In the genomic region with DNA sequence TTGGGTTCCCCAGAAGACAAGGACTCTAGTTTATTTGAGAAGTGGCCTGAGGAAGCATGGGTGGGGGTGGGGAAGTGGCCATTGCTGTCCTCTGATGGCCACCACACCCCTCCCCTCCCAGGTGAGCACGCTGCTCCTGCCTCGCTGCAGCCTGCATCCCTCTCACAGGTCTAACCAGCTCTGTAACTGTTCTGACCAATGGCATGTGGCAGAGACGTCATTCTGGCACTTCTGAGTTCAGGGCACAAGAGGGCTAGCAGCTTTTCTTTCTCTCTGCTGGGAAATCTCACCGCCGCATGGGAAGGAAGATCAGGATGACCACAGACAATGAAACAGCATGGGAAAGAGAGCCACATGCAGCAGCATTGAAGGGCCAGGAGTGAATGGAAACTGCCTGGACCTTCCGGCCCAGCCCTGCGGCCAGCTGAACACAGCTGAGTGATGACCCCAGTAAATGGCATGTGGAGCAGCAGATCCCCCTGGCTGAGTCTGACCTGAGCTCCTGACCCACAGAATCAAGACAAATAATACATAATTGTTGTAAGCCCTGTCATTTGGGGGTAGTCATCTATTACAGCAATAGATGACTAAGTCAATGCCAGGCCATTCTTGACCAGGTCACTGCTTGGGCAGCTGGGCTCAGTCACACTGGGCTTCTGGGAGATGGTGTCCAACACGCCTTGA, we compare ENCODE assay signal across 21 cellular contexts.
DNase-seq lines count a peak whose midpoint lies in the region; ATAC-seq, FAIRE-seq and TF ChIP-seq lines count a peak whose summit lies in the region.
"Had no signal": no experiment of that assay in that cellular context is flagged by ENCODE, and none has a peak within 500 bp of the region (broad histone marks: within the 10 kb centered on the region; RNA-seq: fewer than 3 reads in every experiment).

No MANE protein-coding gene starts in this region.

- H3K9ac ChIP-seq in H1 (replicated peaks in 1 of 4; ENCODE audit: extremely low read depth in 1 of 4, low read depth in 3 of 4, low read length in 3 of 4) (no peak overlapping the region), neuronal stem cell (ENCODE audit: low read depth, low read length, poor library complexity) (no peak overlapping the region)
- H3K9ac ChIP-seq: BLaER1 treated with 17β-estradiol and CSF1 and Interleukin-3, amounts not matched to agents 10 nM and 100 nM had no signal

- H3K4me3 ChIP-seq in H1 (ENCODE audit: extremely low read depth in 1 of 4, insufficient read depth in 2 of 4, low read depth in 3 of 4, low read length in 4 of 4) (no peak overlapping the region), neuronal stem cell (ENCODE audit: low read length in 2 of 2) (no peak overlapping the region)
- H3K4me3 ChIP-seq: BLaER1 treated with 17β-estradiol and CSF1 and Interleukin-3, amounts not matched to agents 10 nM and 100 nM; HAP-1; PC-9 had no signal

- H3K27me3 ChIP-seq in H1 (replicated peaks in 1 of 4; ENCODE audit: control insufficient read depth in 3 of 4, extremely low read depth in 1 of 4, insufficient read depth in 3 of 4, low read length in 3 of 4) (no peaks in the 10 kb centered on the region), neuronal stem cell (ENCODE audit: control insufficient read depth in 3 of 3, insufficient read depth in 3 of 3, low read depth in 1 of 3, low read length in 3 of 3) (no peaks in the 10 kb centered on the region)
- H3K27me3 ChIP-seq: BLaER1 treated with 17β-estradiol and CSF1 and Interleukin-3, amounts not matched to agents 10 nM and 100 nM had no signal

- H2BK12ac ChIP-seq in H1 (ENCODE audit: low read depth, low read length) (no peak overlapping the region), neuronal stem cell (ENCODE audit: low read length) (no peak overlapping the region)

- H4K20me1 ChIP-seq in H1 (replicated peaks in 1 of 2; ENCODE audit: control insufficient read depth in 1 of 2, insufficient read depth in 2 of 2, low read length in 2 of 2) = no peaks in the 10 kb centered on the region
- H4K20me1 ChIP-seq: BLaER1 treated with 17β-estradiol and CSF1 and Interleukin-3, amounts not matched to agents 10 nM and 100 nM had no signal

- TF ChIP-seq EP300 in H1 (IDR thresholded peaks at IDR 0.05; ENCODE audit: borderline replicate concordance in 1 of 2, low read depth in 2 of 2, low read length in 2 of 2) = no peak

- H3K4me1 ChIP-seq in H1 (replicated peaks in 1 of 4; ENCODE audit: control insufficient read depth in 3 of 4, insufficient read depth in 4 of 4, low read length in 3 of 4) (peaks cover 0 to 2% (median under 1%) of the 10 kb centered on the region in 4 experiments; a peak in 2 of 7 replicates), neuronal stem cell (ENCODE audit: control insufficient read depth in 2 of 2, insufficient read depth in 1 of 2, low read depth in 1 of 2, low read length in 2 of 2) (peaks cover 0 to 8% of the 10 kb centered on the region in 2 donors)
- H3K4me1 ChIP-seq: BLaER1 treated with 17β-estradiol and CSF1 and Interleukin-3, amounts not matched to agents 10 nM and 100 nM; HAP-1 had no signal

- no peak overlapping the region for H3K18ac ChIP-seq in H1 (ENCODE audit: extremely low read depth, low read length)
- no peak overlapping the region for H3K18ac ChIP-seq in neuronal stem cell (ENCODE audit: low read length)

- no peak for FAIRE-seq in H1 (lab: Jason Lieb, UNC)
- FAIRE-seq: A204.1, G401.6 had no signal

- ATAC-seq in HG03095 (IDR thresholded peaks at IDR 0.05; ENCODE audit: unreplicated experiment) (no peak), HG02938 (IDR thresholded peaks at IDR 0.05; ENCODE audit: unreplicated experiment) (no peak)

- TF ChIP-seq CTCF in H1 (IDR thresholded peaks at IDR 0.05; ENCODE audit: control extremely low read depth in 1 of 3, insufficient read depth in 1 of 3, low read depth in 1 of 3, low read length in 3 of 3) (no peak), progenitor cell of endocrine pancreas (IDR thresholded peaks at IDR 0.05; ENCODE audit: unreplicated experiment) (no peak)

- CTCF ChIA-PET in H1 (lab: Charles Lee; ENCODE audit: partially characterized antibody) = interaction anchor here (0.9 to 1.8 kb wide), 6 partner anchors 8 to 63 kb away, joined by 3 to 5 read pairs (median 3); no protein-coding TSS in a partner anchor

- H3K4me2 ChIP-seq in H1 (ENCODE audit: insufficient read depth in 1 of 2, low read depth in 2 of 2, low read length in 2 of 2) (no peak overlapping the region), neuronal stem cell (ENCODE audit: insufficient read depth, low read length, poor library complexity, severe bottlenecking) (no peak overlapping the region)
- H3K4me2 ChIP-seq: BLaER1 treated with 17β-estradiol and CSF1 and Interleukin-3, amounts not matched to agents 10 nM and 100 nM; PC-9 had no signal

- no peaks in the 10 kb centered on the region for H3K36me3 Mint-ChIP-seq in progenitor cell of endocrine pancreas (ENCODE audit: insufficient read depth)

- no peak overlapping the region for H2BK15ac ChIP-seq in H1 (ENCODE audit: low read length)
- no peak overlapping the region for H2BK15ac ChIP-seq in neuronal stem cell (ENCODE audit: low read length)

- no peak overlapping the region for H3K23ac ChIP-seq in H1 (ENCODE audit: insufficient read length)
- H3K23ac ChIP-seq in neuronal stem cell (ENCODE audit: low read depth, low read length, poor library complexity) = no peak overlapping the region

- H3K56ac ChIP-seq in H1 (replicated peaks; ENCODE audit: insufficient read length, low read depth, low read length) = no peak overlapping the region

- H3K4ac ChIP-seq in H1 (replicated peaks; ENCODE audit: insufficient read length, low read depth, low read length) (no peak overlapping the region), neuronal stem cell (ENCODE audit: low read length) (no peak overlapping the region)

- H4K91ac ChIP-seq in H1 (replicated peaks; ENCODE audit: insufficient read length, low read length) = no peak overlapping the region
- no peak overlapping the region for H4K91ac ChIP-seq in neuronal stem cell (ENCODE audit: low read depth, low read length, poor library complexity)

- H2BK5ac ChIP-seq in H1 (ENCODE audit: low read depth, low read length) (no peak overlapping the region), neuronal stem cell (ENCODE audit: low read length) (no peak overlapping the region)

- POLR2A ChIA-PET in H1 (lab: Charles Lee; ENCODE audit: partially characterized antibody) = no interaction called here

- H2AFZ ChIP-seq in H1 (ENCODE audit: low read length) = 0 out of 2 replicates have a peak overlapping the region, but pooled peaks have one; percentile 82
- no peak overlapping the region for H2AFZ ChIP-seq in neuronal stem cell (ENCODE audit: low read length)
- H2AFZ ChIP-seq: PC-9 had no signal

- H3K9me3 ChIP-seq in H1 (ENCODE audit: insufficient read depth in 2 of 2, low read depth in 1 of 2, low read length in 1 of 2) (no peaks in the 10 kb centered on the region), neuronal stem cell (replicated peaks in 1 of 2; ENCODE audit: control insufficient read depth in 2 of 2, insufficient read depth in 1 of 2, low read depth in 1 of 2, low read length in 2 of 2) (no peaks in the 10 kb centered on the region)

- H3K27ac ChIP-seq in H1 (ENCODE audit: low read depth, low read length) = no peak overlapping the region
- H3K27ac ChIP-seq in neuronal stem cell (replicated peaks; ENCODE audit: low read length) = no peak overlapping the region
- H3K27ac ChIP-seq: BLaER1 treated with 17β-estradiol and CSF1 and Interleukin-3, amounts not matched to agents 10 nM and 100 nM; HL-60; PC-9 had no signal

- H3K36me3 ChIP-seq in H1 (ENCODE audit: control insufficient read depth in 2 of 4, insufficient read depth in 4 of 4, low read length in 3 of 4) (no peaks in the 10 kb centered on the region), neuronal stem cell (replicated peaks in 1 of 2; ENCODE audit: control insufficient read depth in 2 of 2, insufficient read depth in 2 of 2, low read length in 2 of 2) (no peaks in the 10 kb centered on the region)
- H3K36me3 ChIP-seq: BLaER1 treated with 17β-estradiol and CSF1 and Interleukin-3, amounts not matched to agents 10 nM and 100 nM; HAP-1 had no signal

- H2BK120ac ChIP-seq in H1 (replicated peaks; ENCODE audit: low read depth, low read length) = no peak overlapping the region
- no peak overlapping the region for H2BK120ac ChIP-seq in neuronal stem cell (ENCODE audit: low read depth, low read length)

- 81% methylated on average over 8 of the region's 8 CpGs; no CpG with 5 or more reads in 1 of the 2 experiments for WGBS in H1 (ENCODE audit: extremely low coverage in 1 of 2, insufficient coverage in 1 of 2, insufficient read length in 1 of 2, insufficient replicate concordance in 2 of 2, low coverage in 1 of 2, low lambda C conversion rate in 2 of 2, missing lambda C conversion rate in 1 of 2), 2 experiments
- WGBS in neuronal stem cell (ENCODE audit: extremely low coverage in 2 of 2, insufficient read length in 2 of 2, insufficient replicate concordance in 1 of 2), 2 donors = no CpG with 5 or more reads among the region's 8 CpGs

- no peak for TF ChIP-seq RAD21 in H1 (IDR thresholded peaks at IDR 0.05 in 1 of 2, conservative IDR thresholded peaks at IDR 0.05 in 1 of 2; ENCODE audit: low read depth in 2 of 2, low read length in 2 of 2)

- no peak overlapping the region for H4K5ac ChIP-seq in H1 (ENCODE audit: insufficient read length, low read depth, low read length)

- no peaks in the 10 kb centered on the region for H3K9me3 Mint-ChIP-seq in progenitor cell of endocrine pancreas (ENCODE audit: low read depth)

- H3K27ac Mint-ChIP-seq in progenitor cell of endocrine pancreas = no peak overlapping the region
- H3K27ac Mint-ChIP-seq: CD4-positive, alpha-beta T cell; HFFc6 had no signal

- no peak for TF ChIP-seq POLR2A in H1 (IDR thresholded peaks at IDR 0.05; ENCODE audit: control extremely low read depth in 1 of 2, low read depth in 2 of 2, low read length in 2 of 2)

- DNase-seq in Caki2 (ENCODE audit: low read depth) (peak; percentile 6), NCI-H146 (lab: John Stamatoyannopoulos, UW) (peak; percentile 54), H1 (ENCODE audit: low read depth in 1 of 2, low spot score in 2 of 2) (no peak), neuronal stem cell (ENCODE audit: low spot score) (no peak), progenitor cell of endocrine pancreas (ENCODE audit: low spot score, unreplicated experiment) (no peak)
- DNase-seq: AML-193; CD4-positive, alpha-beta T cell; HFFc6; NCI-H1092 treated with DMSO at 0.1 percent for 48 hours; NCI-H1436 treated with DMSO at 0.1 percent for 48 hours; NCI-H2029; NCI-H526 treated with DMSO at 0.1 percent for 48 hours; PC-9; SHP77 treated with DMSO at 0.1 percent for 48 hours had no signal

- H2BK20ac ChIP-seq in H1 (ENCODE audit: low read length) = no peak overlapping the region

- H3K79me1 ChIP-seq in H1 (ENCODE audit: low read depth, low read length) (no peaks in the 10 kb centered on the region), neuronal stem cell (ENCODE audit: low read depth, low read length) (no peaks in the 10 kb centered on the region)

- H3K14ac ChIP-seq in H1 (ENCODE audit: insufficient read length) (no peak overlapping the region), neuronal stem cell (ENCODE audit: low read length) (peak overlapping the region; percentile 12)

- H3K4me1 Mint-ChIP-seq in progenitor cell of endocrine pancreas (ENCODE audit: low read depth) = no peaks in the 10 kb centered on the region

- no peaks in the 10 kb centered on the region; the same call in 1 of the 2 replicates for H3K23me2 ChIP-seq in H1 (ENCODE audit: low read depth, low read length)

- H2AK5ac ChIP-seq in H1 (ENCODE audit: low read depth, low read length) (no peak overlapping the region), neuronal stem cell (ENCODE audit: low read depth, low read length) (no peak overlapping the region)

- in situ Hi-C loops in Caki2 (cut with HindIII; ENCODE audit: low pct_unique_long_range_greater_than_20kb, low sequenced_read_pairs) = no loop called here

- peaks cover 39% of the 10 kb centered on the region for H3K27me3 Mint-ChIP-seq in progenitor cell of endocrine pancreas

- H4K8ac ChIP-seq in H1 (ENCODE audit: extremely low read depth, insufficient read depth, low read length) = no peak overlapping the region
- H4K8ac ChIP-seq in neuronal stem cell (ENCODE audit: low read depth, low read length) = no peak overlapping the region

- H3K4me3 Mint-ChIP-seq in progenitor cell of endocrine pancreas (ENCODE audit: low read depth) = no peak overlapping the region
- H3K4me3 Mint-ChIP-seq: CD4-positive, alpha-beta T cell; HFFc6 had no signal

- no peaks in the 10 kb centered on the region for H3K79me2 ChIP-seq in H1 (ENCODE audit: control insufficient read depth in 1 of 2, insufficient read depth in 2 of 2, low read length in 2 of 2)

Comparison
In these comparisons a context has a peak if more than half of its experiments do, and no peak if none do; other contexts are left out.
1. DNase-seq: peak in Caki2 (single experiment) and NCI-H146 (single experiment); none in H1 (0 of 2), neuronal stem cell (single experiment) and progenitor cell of endocrine pancreas (single experiment).